In genomic region chr7:130910949-130911944, GRCh38 we compare ENCODE assay signal across 8 cellular contexts.
DNase-seq lines count a peak whose midpoint lies in the region; ATAC-seq and TF ChIP-seq lines count a peak whose summit lies in the region.

No MANE protein-coding gene starts in this region.

- peaks cover 91% of the 10 kb centered on the region for H3K79me2 ChIP-seq in Karpas-422 (ENCODE audit: low read length)

- H3K27ac ChIP-seq in AG04450 (ENCODE audit: low read depth, low read length) (peak overlapping the region; percentile 97), Karpas-422 (ENCODE audit: low read length) (peak overlapping the region; percentile 93), lung (ENCODE audit: low read depth in 1 of 2, low read length in 1 of 2) (peak overlapping the region; percentile 30 to 62)

- no peaks in the 10 kb centered on the region for H4K20me1 ChIP-seq in Karpas-422 (ENCODE audit: insufficient read depth, low read depth, low read length)

- 67 to 68% methylated on average over 7 of the region's 7 CpGs for WGBS in lung, 2 donors
- 56 to 68% methylated on average over 7 of the region's 7 CpGs for WGBS in lower leg skin, 2 donors

- H3K27me3 ChIP-seq in AG04450 (ENCODE audit: control insufficient read depth, insufficient read depth, low read length) = no peaks in the 10 kb centered on the region
- H3K27me3 ChIP-seq in Karpas-422 (ENCODE audit: low read length) = no peaks in the 10 kb centered on the region
- H3K27me3 ChIP-seq in lung (ENCODE audit: control insufficient read depth, insufficient read depth) = no peaks in the 10 kb centered on the region

- POLR2A ChIA-PET in AG04450 (lab: Yijun Ruan, JAX) = interaction anchor here (1.1 to 5.1 kb wide), 6 partner anchors 8 to 49 kb away, joined by 3 to 47 read pairs (median 18); no protein-coding TSS in a partner anchor

- peaks cover 61% of the 10 kb centered on the region for H3K4me1 ChIP-seq in Karpas-422 (ENCODE audit: low read length)
- peaks cover 14 to 31% of the 10 kb centered on the region in 2 donors for H3K4me1 ChIP-seq in lung (ENCODE audit: control insufficient read depth in 2 of 2, insufficient read depth in 2 of 2, low read length in 2 of 2)

- H3K4me3 Mint-ChIP-seq in brain = peak overlapping the region in 3 of 5 experiments; percentile 75 to 88 (median 78)

- TF ChIP-seq CTCF in AG04450 (IDR thresholded peaks at IDR 0.05; ENCODE audit: low read depth, low read length) (no peak), brain (conservative IDR thresholded peaks at IDR 0.05) (no peak), lung (IDR thresholded peaks at IDR 0.05; ENCODE audit: control extremely low read depth, extremely low read depth) (no peak), lower leg skin (IDR thresholded peaks at IDR 0.05) (no peak)

- H3K9me2 ChIP-seq in Karpas-422 (replicated peaks; ENCODE audit: insufficient read depth, low read length) = no peaks in the 10 kb centered on the region

- CTCF ChIA-PET in AG04450 (lab: Charles Lee) = interaction anchor here (0.5 to 3.0 kb wide), 4 partner anchors 15 to 129 kb away, joined by 3 to 29 read pairs (median 6); no protein-coding TSS in a partner anchor

- DNase-seq in AG04450 (ENCODE audit: low read depth, low spot score) (no peak), Karpas-422 (no peak), lung (ENCODE audit: low spot score) (no peak), GM19240 (ENCODE audit: insufficient read length, low spot score) (no peak), lower leg skin (ENCODE audit: low spot score in 2 of 2) (no peak)
- DNase-seq in stimulated activated naive CD4-positive, alpha-beta T cell (lab: John Stamatoyannopoulos, UW) = no peak

- ATAC-seq in lung (ENCODE audit: insufficient read depth, low FRiP score) = no peak
- ATAC-seq in HG03025 (IDR thresholded peaks at IDR 0.05; ENCODE audit: low FRiP score, unreplicated experiment) = no peak

- TF ChIP-seq POLR2A in lower leg skin (IDR thresholded peaks at IDR 0.05) = no peak

- H3K27ac Mint-ChIP-seq in brain = peak overlapping the region in 3 of 5 experiments; percentile 86 to 98 (median 92)

- no peaks in the 10 kb centered on the region for H3K9me3 ChIP-seq in AG04450 (ENCODE audit: control insufficient read depth, insufficient read depth, low read length)
- no peaks in the 10 kb centered on the region for H3K9me3 ChIP-seq in Karpas-422 (ENCODE audit: low read length)
- H3K9me3 ChIP-seq in lung (ENCODE audit: control insufficient read depth in 2 of 2, insufficient read depth in 1 of 2, low read length in 1 of 2) = no peaks in the 10 kb centered on the region

- H3K36me3 Mint-ChIP-seq in brain = no peaks in the 10 kb centered on the region

- H3K4me2 ChIP-seq in Karpas-422 (ENCODE audit: low read depth, low read length, poor library complexity, severe bottlenecking) = peak overlapping the region; percentile 87

- no peak overlapping the region for H2AFZ ChIP-seq in Karpas-422 (ENCODE audit: low read length)

- H3K36me3 ChIP-seq in Karpas-422 (ENCODE audit: insufficient read depth, low read length) = peaks cover 21% of the 10 kb centered on the region
- H3K36me3 ChIP-seq in lung (ENCODE audit: control insufficient read depth in 2 of 2, insufficient read depth in 2 of 2, low read length in 2 of 2) = peaks cover 0 to 2% of the 10 kb centered on the region in 2 donors

- H3K9ac ChIP-seq in Karpas-422 (ENCODE audit: low read length) = no peak overlapping the region

- H3K4me1 Mint-ChIP-seq in brain = peaks cover 64% of the 10 kb centered on the region

- H3K9me3 Mint-ChIP-seq in brain = no peaks in the 10 kb centered on the region

- intact Hi-C loops in lower leg skin (cut with DNase I; ENCODE audit: low total_unique reads) = no loop called here

- peaks cover 4% of the 10 kb centered on the region for H3K27me3 Mint-ChIP-seq in brain

- H3K4me3 ChIP-seq in AG04450 (ENCODE audit: low read depth, low read length) = peak overlapping the region; percentile 59
- peak overlapping the region; percentile 69 for H3K4me3 ChIP-seq in Karpas-422 (ENCODE audit: low read length)
- H3K4me3 ChIP-seq in lung = peak overlapping the region; percentile 44
- H3K4me3 ChIP-seq in lower leg skin (ENCODE audit: low read depth, poor library complexity, severe bottlenecking) = no peak overlapping the region

Comparison
In these comparisons a context has a peak if more than half of its experiments do, and no peak if none do; other contexts are left out.
1. H3K27ac ChIP-seq: peak in every context shown above with its lines; median percentile 97 in AG04450; 93 in Karpas-422; 46 in lung.